ENCODE assay signal across 31 cellular contexts in genomic region chr20:32614772-32615171, GRCh38. TPM values are rescaled to one million over a fixed set of nuclear protein-coding genes. Genes with fewer than 3 reads are reported as not detected.
A peak's percentile ranks its signal among the peaks of the same experiment; 100 is the strongest.
DNase-seq lines count a peak whose midpoint lies in the region; FAIRE-seq and TF ChIP-seq lines count a peak whose summit lies in the region.
"Had no signal": no experiment of that assay in that cellular context is flagged by ENCODE, and none has a peak within 500 bp of the region (broad histone marks: within the 10 kb centered on the region; RNA-seq: fewer than 3 reads in every experiment).

No MANE protein-coding gene starts in this region.

- no peak overlapping the region for H3K4me2 ChIP-seq in H1 (ENCODE audit: insufficient read depth in 1 of 2, low read depth in 2 of 2, low read length in 2 of 2)
- no peak overlapping the region for H3K4me2 ChIP-seq in neural progenitor cell
- H3K4me2 ChIP-seq: BLaER1 had no signal

- no peak overlapping the region for H3K4ac ChIP-seq in H1 (replicated peaks; ENCODE audit: insufficient read length, low read depth, low read length)

- H3F3A ChIP-seq in neural progenitor cell (ENCODE audit: low read depth), result peaks cover 2% of the 10 kb centered on the region

- no peak for FAIRE-seq in H1 (lab: Jason Lieb, UNC)
- FAIRE-seq: A204.1, GM12878, GM12892, GM18507 had no signal

- H3K23me2 ChIP-seq in H1 (ENCODE audit: low read depth, low read length), result peaks cover 13% of the 10 kb centered on the region; the same call in 1 of the 2 replicates

- no peak overlapping the region for H4K91ac ChIP-seq in H1 (replicated peaks; ENCODE audit: insufficient read length, low read length)

- no peak overlapping the region for H3K56ac ChIP-seq in H1 (replicated peaks; ENCODE audit: insufficient read length, low read depth, low read length)

- H3K27ac ChIP-seq in HEK293 (ENCODE audit: extremely low read depth, low read depth, low read length), result no peak overlapping the region
- no peak overlapping the region for H3K27ac ChIP-seq in H1 (ENCODE audit: low read depth, low read length)
- H3K27ac ChIP-seq in neural progenitor cell, result no peak overlapping the region
- H3K27ac ChIP-seq: BLaER1 had no signal

- no peak overlapping the region for H2BK20ac ChIP-seq in H1 (ENCODE audit: low read length)

- no peaks in the 10 kb centered on the region for H3K9me3 ChIP-seq in HEK293 (ENCODE audit: control insufficient read depth, insufficient read depth, low read depth, low read length)
- no peaks in the 10 kb centered on the region for H3K9me3 ChIP-seq in H1 (ENCODE audit: insufficient read depth in 2 of 2, low read depth in 1 of 2, low read length in 1 of 2)
- no peaks in the 10 kb centered on the region for H3K9me3 ChIP-seq in neural progenitor cell (ENCODE audit: low read depth)
- H3K9me3 ChIP-seq: BE2C, BLaER1 had no signal

- DNase-seq in H1 (ENCODE audit: low read depth in 1 of 2, low spot score in 2 of 2) (no peak), neural progenitor cell (ENCODE audit: low spot score) (no peak), GM19240 (ENCODE audit: insufficient read length, low spot score) (no peak), NCI-H2171 (lab: John Stamatoyannopoulos, UW) (no peak), SKM-1 (lab: John Stamatoyannopoulos, UW; ENCODE audit: unreplicated experiment) (no peak)
- DNase-seq: 8988T; ACHN; BE2C; C1 segment of cervical spinal cord; CD4-positive, alpha-beta memory T cell; CD4-positive, CD25-positive, alpha-beta regulatory T cell; CD8-positive, alpha-beta memory T cell; COR-L47; DMS 273 treated with DMSO at 0.1 percent for 48 hours; DMS153; DMS53; DMS79; DND-41; EL; GDM1 had no signal

- CTCF ChIA-PET in HEK293 (lab: Yijun Ruan, JAX), result interaction anchor here (0.6 kb wide), 1 partner anchor 119 kb away, joined by 3 read pairs; no protein-coding TSS in a partner anchor
- CTCF ChIA-PET in H1 (lab: Charles Lee; ENCODE audit: partially characterized antibody), result interaction anchor here (1.1 kb wide), 2 partner anchors 10 to 158 kb away, joined by 3 read pairs; no protein-coding TSS in a partner anchor

- H3K36me3 ChIP-seq in HEK293 (ENCODE audit: control insufficient read depth in 2 of 2, insufficient read depth in 1 of 2, low read length in 2 of 2) (no peaks in the 10 kb centered on the region), H1 (ENCODE audit: control insufficient read depth in 2 of 4, insufficient read depth in 4 of 4, low read length in 3 of 4) (no peaks in the 10 kb centered on the region), neural progenitor cell (no peaks in the 10 kb centered on the region)
- H3K36me3 ChIP-seq: BE2C, BLaER1 had no signal

- H3K4me3 ChIP-seq in HEK293 (ENCODE audit: low read depth, low read length) (no peak overlapping the region), H1 (ENCODE audit: extremely low read depth in 1 of 4, insufficient read depth in 2 of 4, low read depth in 3 of 4, low read length in 4 of 4) (no peak overlapping the region), neural progenitor cell (no peak overlapping the region)
- H3K4me3 ChIP-seq: BLaER1, GM12878 had no signal

- no peaks in the 10 kb centered on the region for H3K4me1 ChIP-seq in HEK293 (ENCODE audit: control insufficient read depth, insufficient read depth, low read length)
- peaks cover 0 to 10% (median 3%) of the 10 kb centered on the region in 4 experiments; a peak in 4 of 7 replicates for H3K4me1 ChIP-seq in H1 (replicated peaks in 1 of 4; ENCODE audit: control insufficient read depth in 3 of 4, insufficient read depth in 4 of 4, low read length in 3 of 4)
- H3K4me1 ChIP-seq in neural progenitor cell, result peaks cover 12% of the 10 kb centered on the region
- H3K4me1 ChIP-seq: BE2C had no signal

- H2BK5ac ChIP-seq in H1 (ENCODE audit: low read depth, low read length), result no peak overlapping the region

- H3K27ac Mint-ChIP-seq in neural progenitor cell, result no peak overlapping the region
- H3K27ac Mint-ChIP-seq: CD14-positive monocyte had no signal

- peaks cover 27% of the 10 kb centered on the region for H3K4me1 Mint-ChIP-seq in neural progenitor cell

- no peaks in the 10 kb centered on the region for H3K36me3 Mint-ChIP-seq in neural progenitor cell
- H3K36me3 Mint-ChIP-seq: CD4-positive, alpha-beta memory T cell; CD4-positive, CD25-positive, alpha-beta regulatory T cell; CD8-positive, alpha-beta memory T cell had no signal

- H2BK120ac ChIP-seq in H1 (replicated peaks; ENCODE audit: low read depth, low read length), result no peak overlapping the region

- H4K5ac ChIP-seq in H1 (ENCODE audit: insufficient read length, low read depth, low read length), result no peak overlapping the region

- no peak for TF ChIP-seq POLR2A in H1 (IDR thresholded peaks at IDR 0.05; ENCODE audit: control extremely low read depth in 1 of 2, low read depth in 2 of 2, low read length in 2 of 2)

- TF ChIP-seq CTCF in HEK293 (tag by site-specific recombination; IDR thresholded peaks at IDR 0.05) (no peak), H1 (IDR thresholded peaks at IDR 0.05; ENCODE audit: control extremely low read depth in 1 of 3, insufficient read depth in 1 of 3, low read depth in 1 of 3, low read length in 3 of 3) (no peak), neural progenitor cell (IDR thresholded peaks at IDR 0.05) (no peak)

- peak overlapping the region; percentile 55 for H3K4me3 Mint-ChIP-seq in neural progenitor cell
- H3K4me3 Mint-ChIP-seq: CD4-positive, alpha-beta memory T cell; CD4-positive, CD25-positive, alpha-beta regulatory T cell; CD8-positive, alpha-beta memory T cell had no signal

- no peak overlapping the region for H3K18ac ChIP-seq in H1 (ENCODE audit: extremely low read depth, low read length)

- no peak overlapping the region for H3K14ac ChIP-seq in H1 (ENCODE audit: insufficient read length)

- peak overlapping the region; percentile 63; the same call in 1 of the 2 replicates for H4K8ac ChIP-seq in H1 (ENCODE audit: extremely low read depth, insufficient read depth, low read length)

- H3K79me1 ChIP-seq in H1 (ENCODE audit: low read depth, low read length), result no peaks in the 10 kb centered on the region

- H2AK5ac ChIP-seq in H1 (ENCODE audit: low read depth, low read length), result no peak overlapping the region

- POLR2A ChIA-PET in HEK293 (lab: Yijun Ruan, JAX), result interaction anchor here (0.6 kb wide), 1 partner anchor 558 kb away, joined by 3 read pairs; no protein-coding TSS in a partner anchor
- POLR2A ChIA-PET in H1 (lab: Charles Lee; ENCODE audit: partially characterized antibody), result no interaction called here

- no peak for TF ChIP-seq RAD21 in H1 (IDR thresholded peaks at IDR 0.05 in 1 of 2, conservative IDR thresholded peaks at IDR 0.05 in 1 of 2; ENCODE audit: low read depth in 2 of 2, low read length in 2 of 2)

- H2BK15ac ChIP-seq in H1 (ENCODE audit: low read length), result no peak overlapping the region

- no peak for TF ChIP-seq EP300 in H1 (IDR thresholded peaks at IDR 0.05; ENCODE audit: borderline replicate concordance in 1 of 2, low read depth in 2 of 2, low read length in 2 of 2)

- H3K27me3 ChIP-seq in H1 (replicated peaks in 1 of 4; ENCODE audit: control insufficient read depth in 3 of 4, extremely low read depth in 1 of 4, insufficient read depth in 3 of 4, low read length in 3 of 4) (no peaks in the 10 kb centered on the region), neural progenitor cell (no peaks in the 10 kb centered on the region)
- H3K27me3 ChIP-seq: BE2C, BLaER1 had no signal

- H2BK12ac ChIP-seq in H1 (ENCODE audit: low read depth, low read length), result no peak overlapping the region

- H2AFZ ChIP-seq in H1 (ENCODE audit: low read length) (no peak overlapping the region), neural progenitor cell (replicated peaks) (no peak overlapping the region)

- H4K20me1 ChIP-seq in H1 (replicated peaks in 1 of 2; ENCODE audit: control insufficient read depth in 1 of 2, insufficient read depth in 2 of 2, low read length in 2 of 2) (peaks cover 0 to 5% of the 10 kb centered on the region in 2 experiments), neural progenitor cell (ENCODE audit: low read depth) (no peaks in the 10 kb centered on the region)
- H4K20me1 ChIP-seq: BLaER1 had no signal

- H3K23ac ChIP-seq in H1 (ENCODE audit: insufficient read length), result no peak overlapping the region

- H3K27me3 Mint-ChIP-seq in neural progenitor cell (ENCODE audit: insufficient read depth, low read depth), result peaks cover 15% of the 10 kb centered on the region

- H3K79me2 ChIP-seq in H1 (ENCODE audit: control insufficient read depth in 1 of 2, insufficient read depth in 2 of 2, low read length in 2 of 2) (no peaks in the 10 kb centered on the region), neural progenitor cell (ENCODE audit: low read depth) (no peaks in the 10 kb centered on the region)

- 85% methylated on average over 2 of the region's 2 CpGs; no CpG with 5 or more reads in 1 of the 2 experiments for WGBS in H1 (ENCODE audit: extremely low coverage in 1 of 2, insufficient coverage in 1 of 2, insufficient read length in 1 of 2, insufficient replicate concordance in 2 of 2, low coverage in 1 of 2, low lambda C conversion rate in 2 of 2, missing lambda C conversion rate in 1 of 2), 2 experiments

- H3K9me3 Mint-ChIP-seq in neural progenitor cell, result no peaks in the 10 kb centered on the region
- H3K9me3 Mint-ChIP-seq: CD8-positive, alpha-beta memory T cell had no signal

- H3K9ac ChIP-seq in H1 (replicated peaks in 1 of 4; ENCODE audit: extremely low read depth in 1 of 4, low read depth in 3 of 4, low read length in 3 of 4) (peak overlapping the region in 1 of 4 experiments; percentile 21; a peak in 1 of 7 replicates), neural progenitor cell (no peak overlapping the region)
- H3K9ac ChIP-seq: BLaER1 had no signal

RNA-seq across cellular contexts. Expression of gene NOL4L, which starts 29.6 kb away (rescaled TPM):
- 23.5 and 23.7 TPM in 2 replicates for total RNA-seq in H1 (2021; fragmentation: NEBNext Ultra II Directional; extraction: Animal tissue kit (Norgen Biotek cat#: 25700))
- 15.3 and 24.9 TPM in 2 replicates for polyA plus RNA-seq in H1 (2011; rRNA removed)
- 11.7 TPM for polyA plus RNA-seq in H1 (2011; cell fraction: cytosol; rRNA removed)
- 37.7 TPM for polyA plus RNA-seq in H1 (2011; cell fraction: nucleus; rRNA removed)
- polyA plus RNA-seq in H1 (2012, experiment 1 of 2), result 18.6 to 23.1 TPM (median 21.2 TPM) in 4 replicates
- 15.5 TPM for polyA plus RNA-seq in H1 (2012, experiment 2 of 2)
- 16.7 TPM for polyA plus RNA-seq in H1 (2013, experiment 1 of 2)
- 18.6 TPM for polyA plus RNA-seq in H1 (2013, experiment 2 of 2)
- polyA minus RNA-seq in H1 (2011; rRNA and poly(A)+ RNA removed), result 8.1 and 8.9 TPM in 2 replicates
- 14.1 TPM for polyA minus RNA-seq in H1 (2011; cell fraction: cytosol; rRNA and poly(A)+ RNA removed)
- 14.4 TPM for polyA minus RNA-seq in H1 (2011; cell fraction: nucleus; rRNA and poly(A)+ RNA removed)
- total RNA-seq in neural progenitor cell (ENCODE audit: low replicate concordance), result 11.9 and 25.6 TPM in 2 replicates

RNA-seq across cellular contexts. Expression of gene C20orf203, which starts 59.0 kb away (rescaled TPM):
- not detected in 2 replicates for total RNA-seq in H1 (2021; fragmentation: NEBNext Ultra II Directional; extraction: Animal tissue kit (Norgen Biotek cat#: 25700))
- 0.03 and 0.08 TPM in 2 replicates for polyA plus RNA-seq in H1 (2011; rRNA removed)
- 0.06 TPM for polyA plus RNA-seq in H1 (2011; cell fraction: cytosol; rRNA removed)
- 0.26 TPM for polyA plus RNA-seq in H1 (2011; cell fraction: nucleus; rRNA removed)
- polyA plus RNA-seq in H1 (2012, experiment 1 of 2), result 0.06 to 0.12 TPM in 2 of 4 replicates, not detected in the others
- not detected for polyA plus RNA-seq in H1 (2012, experiment 2 of 2)
- polyA plus RNA-seq in H1 (2013, experiment 1 of 2), result 0.08 TPM
- 0.02 TPM for polyA plus RNA-seq in H1 (2013, experiment 2 of 2)
- polyA minus RNA-seq in H1 (2011; rRNA and poly(A)+ RNA removed), result 0.06 and 0.22 TPM in 2 replicates
- not detected for polyA minus RNA-seq in H1 (2011; cell fraction: cytosol; rRNA and poly(A)+ RNA removed)
- 0.40 TPM for polyA minus RNA-seq in H1 (2011; cell fraction: nucleus; rRNA and poly(A)+ RNA removed)
- total RNA-seq in neural progenitor cell (ENCODE audit: low replicate concordance), result 0.12 and 0.32 TPM in 2 replicates
- total RNA-seq: A673; CD8-positive, alpha-beta memory T cell; Daoy; G401; GM12878 had no signal
- polyA plus RNA-seq: AG04450; CD14-positive monocyte; CD4-positive, alpha-beta memory T cell; CD8-positive, alpha-beta memory T cell had no signal
